9 cellular contexts compared by ENCODE assay signal in genomic region chr9:74960548-74960947, GRCh38. TPM values are rescaled to one million over a fixed set of nuclear protein-coding genes. Genes with fewer than 3 reads are reported as not detected.
DNase-seq lines count a peak whose midpoint lies in the region; TF ChIP-seq lines count a peak whose summit lies in the region.
"Had no signal": no experiment of that assay in that cellular context is flagged by ENCODE, and none has a peak within 500 bp of the region (broad histone marks: within the 10 kb centered on the region; RNA-seq: fewer than 3 reads in every experiment).

No MANE protein-coding gene starts in this region.

- no peak overlapping the region for H3K27ac ChIP-seq in trophoblast cell (ENCODE audit: low read depth, low read length)
- no peak overlapping the region for H3K27ac ChIP-seq in neural progenitor cell
- no peak overlapping the region for H3K27ac ChIP-seq in tibial nerve
- H3K27ac ChIP-seq: VCaP had no signal

- no peak for TF ChIP-seq EP300 in tibial nerve (IDR thresholded peaks at IDR 0.05)

- H3F3A ChIP-seq in neural progenitor cell (ENCODE audit: low read depth) = no peaks in the 10 kb centered on the region

- no peak overlapping the region for H3K23ac ChIP-seq in trophoblast cell (ENCODE audit: low read length)

- no peak overlapping the region for H4K12ac ChIP-seq in trophoblast cell (ENCODE audit: low read depth, low read length)

- H3K4me1 ChIP-seq in trophoblast cell (ENCODE audit: control insufficient read depth in 1 of 2, insufficient read depth in 2 of 2, low read length in 2 of 2) = peaks cover 0 to 2% of the 10 kb centered on the region in 2 experiments
- no peaks in the 10 kb centered on the region for H3K4me1 ChIP-seq in neural progenitor cell
- no peaks in the 10 kb centered on the region for H3K4me1 ChIP-seq in tibial nerve

- H2BK5ac ChIP-seq in trophoblast cell (ENCODE audit: low read depth, low read length, poor library complexity) = no peak overlapping the region

- H3K4me3 ChIP-seq in trophoblast cell (ENCODE audit: low read depth, low read length) (no peak overlapping the region), neural progenitor cell (no peak overlapping the region), tibial nerve (no peak overlapping the region)

- no peak for TF ChIP-seq CTCF in neural progenitor cell (IDR thresholded peaks at IDR 0.05)
- no peak for TF ChIP-seq CTCF in tibial nerve (IDR thresholded peaks at IDR 0.05)

- H3K36me3 ChIP-seq in trophoblast cell (ENCODE audit: control insufficient read depth in 1 of 2, insufficient read depth in 2 of 2, low read length in 2 of 2) (no peaks in the 10 kb centered on the region), neural progenitor cell (peaks cover 3% of the 10 kb centered on the region), tibial nerve (peaks cover 0 to 26% (median 0%) of the 10 kb centered on the region in 3 donors)

- no peaks in the 10 kb centered on the region for H4K20me1 ChIP-seq in neural progenitor cell (ENCODE audit: low read depth)

- no peak overlapping the region for H4K91ac ChIP-seq in trophoblast cell (ENCODE audit: low read depth, low read length)

- H3K79me1 ChIP-seq in trophoblast cell (ENCODE audit: low read length) = no peaks in the 10 kb centered on the region

- H3K27me3 Mint-ChIP-seq in neural progenitor cell (ENCODE audit: insufficient read depth, low read depth) = peaks cover 3% of the 10 kb centered on the region

- no peak overlapping the region for H3K9ac ChIP-seq in trophoblast cell (ENCODE audit: low read length)
- H3K9ac ChIP-seq in neural progenitor cell = no peak overlapping the region

- no peak overlapping the region for H2BK12ac ChIP-seq in trophoblast cell (ENCODE audit: low read length)

- TF ChIP-seq POLR2A in erythroblast (IDR thresholded peaks at IDR 0.05; ENCODE audit: low read length) (no peak), tibial nerve (IDR thresholded peaks at IDR 0.05) (no peak)

- no peak overlapping the region for H2BK120ac ChIP-seq in trophoblast cell (ENCODE audit: insufficient read depth, low read length, poor library complexity)

- no peak overlapping the region for H4K8ac ChIP-seq in trophoblast cell (ENCODE audit: low read depth, low read length)

- H3K4ac ChIP-seq in trophoblast cell (ENCODE audit: low read depth, low read length) = no peak overlapping the region

- no peaks in the 10 kb centered on the region for H3K79me2 ChIP-seq in trophoblast cell (ENCODE audit: control insufficient read depth, insufficient read depth, low read length, poor library complexity)
- H3K79me2 ChIP-seq in neural progenitor cell (ENCODE audit: low read depth) = no peaks in the 10 kb centered on the region

- no peak overlapping the region for H2AK5ac ChIP-seq in trophoblast cell (ENCODE audit: low read length)

- no peak overlapping the region for H2AFZ ChIP-seq in trophoblast cell (ENCODE audit: insufficient read depth, low read length, poor library complexity)
- no peak overlapping the region for H2AFZ ChIP-seq in neural progenitor cell (replicated peaks)

- H3K27me3 ChIP-seq in trophoblast cell (ENCODE audit: insufficient read depth, low read length) = no peaks in the 10 kb centered on the region
- H3K27me3 ChIP-seq in neural progenitor cell = no peaks in the 10 kb centered on the region
- no peaks in the 10 kb centered on the region for H3K27me3 ChIP-seq in tibial nerve

- no peak overlapping the region for H3K4me3 Mint-ChIP-seq in neural progenitor cell

- DNase-seq in GM04503 (ENCODE audit: low read depth) (peak; percentile 42), NCI-H226 (peak; percentile 60), erythroblast (lab: John Stamatoyannopoulos, UW) (peak; percentile 69 to 73), trophoblast cell (peak; percentile 65 to 85), NCI-H1105 (lab: John Stamatoyannopoulos, UW) (no peak), neural progenitor cell (ENCODE audit: low spot score) (no peak), tibial nerve (ENCODE audit: low spot score in 2 of 2) (no peak)
- DNase-seq: KBM-7 had no signal

- H3K4me2 ChIP-seq in trophoblast cell (ENCODE audit: low read length) (no peak overlapping the region), neural progenitor cell (no peak overlapping the region)

- peaks cover 35% of the 10 kb centered on the region for H3K9me3 Mint-ChIP-seq in neural progenitor cell

- H3K4me1 Mint-ChIP-seq in neural progenitor cell = no peaks in the 10 kb centered on the region

- H3K9me3 ChIP-seq in trophoblast cell (ENCODE audit: insufficient read depth, low read depth, low read length) (no peaks in the 10 kb centered on the region), neural progenitor cell (ENCODE audit: low read depth) (no peaks in the 10 kb centered on the region), tibial nerve (peaks cover 0 to 22% (median 5%) of the 10 kb centered on the region in 4 donors)

- WGBS in trophoblast cell (ENCODE audit: extremely low coverage, insufficient coverage, insufficient read length) = no CpG with 5 or more reads among the region's 2 CpGs
- WGBS in tibial nerve, 2 donors = 67 to 93% methylated on average over 2 of the region's 2 CpGs

- H3K36me3 Mint-ChIP-seq in neural progenitor cell = peaks cover 19% of the 10 kb centered on the region

- H3K18ac ChIP-seq in trophoblast cell (ENCODE audit: low read length) = no peak overlapping the region

- H3K14ac ChIP-seq in trophoblast cell (ENCODE audit: low read length) = no peak overlapping the region

- no peak overlapping the region for H3K27ac Mint-ChIP-seq in neural progenitor cell

RNA-seq across cellular contexts. Expression of gene C9orf40, which starts 7.8 kb away (rescaled TPM):
- 10.2 TPM in 2 replicates for polyA plus RNA-seq in trophoblast cell (2013)
- total RNA-seq in neural progenitor cell (ENCODE audit: low replicate concordance) = 19.0 and 19.3 TPM in 2 replicates
- total RNA-seq in tibial nerve = 1 to 10 TPM; 4.2 to 5.9 (median 5.2) TPM

Comparison
In these comparisons a context has a peak if more than half of its experiments do, and no peak if none do; other contexts are left out.
1. DNase-seq: peak in GM04503 (single experiment), NCI-H226 (single experiment), erythroblast (2 of 2) and trophoblast cell (2 of 2); none in NCI-H1105 (single experiment), neural progenitor cell (single experiment) and tibial nerve (0 of 2).